8 cellular contexts compared by ENCODE assay signal in the genomic region with DNA sequence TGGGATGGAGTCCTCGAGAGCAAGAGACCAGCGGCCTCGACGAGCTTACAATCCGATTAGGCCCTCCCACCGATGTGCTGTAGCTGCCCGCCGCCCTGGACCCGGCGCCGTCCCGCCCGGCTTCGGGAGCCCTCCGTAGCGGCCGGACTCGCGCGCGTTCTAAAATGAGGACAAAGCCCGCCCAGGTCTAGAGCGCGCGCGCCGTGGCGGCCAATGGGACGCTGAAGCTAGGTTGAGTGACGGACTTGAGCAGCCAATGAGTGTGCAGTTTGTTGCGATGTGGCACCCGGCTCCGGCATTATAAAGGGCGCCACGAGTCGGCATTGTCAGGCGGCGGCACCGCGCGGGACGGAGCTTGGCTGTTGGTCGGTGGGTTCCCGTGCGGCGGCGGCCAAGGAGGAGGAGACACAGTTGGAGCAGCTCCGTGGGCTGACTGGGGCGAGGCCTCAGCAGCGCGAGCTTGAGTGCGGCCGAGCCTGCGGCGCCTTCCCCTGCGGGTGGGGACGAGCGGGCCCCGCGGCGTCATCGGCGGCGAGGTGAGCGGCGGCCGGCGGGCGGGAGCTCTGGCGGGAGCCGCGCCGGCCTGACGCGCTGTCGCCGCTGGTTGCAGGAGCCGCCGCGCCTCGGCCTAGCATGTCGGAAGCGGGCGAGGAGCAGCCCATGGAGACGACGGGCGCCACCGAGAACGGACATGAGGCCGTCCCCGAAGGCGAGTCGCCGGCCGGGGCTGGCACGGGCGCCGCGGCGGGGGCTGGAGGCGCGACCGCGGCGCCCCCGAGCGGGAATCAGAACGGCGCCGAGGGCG. TPM values are rescaled to one million over a fixed set of nuclear protein-coding genes. Genes with fewer than 3 reads are reported as not detected.
DNase-seq lines count a peak whose midpoint lies in the region; ATAC-seq, FAIRE-seq and TF ChIP-seq lines count a peak whose summit lies in the region.

A gene (plus strand): TSS at position 329 of the 805 bp plus-strand sequence. CDS start 305 bp downstream, at position 634.

- intact Hi-C loops in adrenal gland (cut with DNase I) (no loop called here), heart right ventricle (cut with DNase I) (loop anchor here in 3 of 10 donors (1.0 to 2.0 kb wide), 3 partner anchors 26 to 28 kb away; a partner anchor contains a TSS), posterior vena cava (cut with DNase I) (no loop called here), upper lobe of right lung (cut with DNase I) (no loop called here)

- no peaks in the 10 kb centered on the region for H3K9me3 Mint-ChIP-seq in T-cell

- H3K27ac ChIP-seq in adrenal gland: peak within 1 kb of the TSS; percentile 74 to 98 (median 90)
- peak within 1 kb of the TSS; percentile 88 to 98 (median 95) for H3K27ac ChIP-seq in heart right ventricle
- H3K27ac ChIP-seq in upper lobe of right lung: peak within 1 kb of the TSS; percentile 91

- CTCF ChIA-PET in T-cell (lab: Charles Lee): interaction anchor here in 1 of 2 donors (1.4 kb wide), 1 partner anchor 1419 kb away, joined by 4 read pairs; a partner anchor contains a TSS

- POLR2A ChIA-PET in T-cell (lab: Charles Lee): interaction anchor here (0.6 to 1.1 kb wide), 3 partner anchors 9 to 421 kb away, joined by 3 to 4 read pairs (median 3); no protein-coding TSS in a partner anchor

- peak within 1 kb of the TSS; percentile 97 to 99 for H3K27ac Mint-ChIP-seq in T-cell

- H3K4me1 Mint-ChIP-seq in T-cell: peaks cover 35 to 39% (median 36%) of the 10 kb centered on the region in 3 donors

- H3K4me1 ChIP-seq in adrenal gland (replicated peaks in 1 of 2): peaks cover 15 to 39% of the 10 kb centered on the region in 2 donors
- H3K4me1 ChIP-seq in heart right ventricle: peaks cover 13 to 40% (median 30%) of the 10 kb centered on the region in 9 donors
- H3K4me1 ChIP-seq in upper lobe of right lung: peaks cover 30% of the 10 kb centered on the region

- ATAC-seq in HG02840 (IDR thresholded peaks at IDR 0.05; ENCODE audit: low FRiP score, unreplicated experiment) (peak; percentile 85), T-cell (replicated peaks in 1 of 4) (peak; percentile 76 to 85 (median 80)), heart right ventricle (peak; percentile 92 to 97 (median 96)), upper lobe of right lung (peak; percentile 93)

- 0 to 1% (median 0%) methylated on average over 2 to 111 of the region's 111 CpGs for WGBS in adrenal gland, 4 donors
- 0% methylated on average over 100 to 111 of the region's 111 CpGs for WGBS in heart right ventricle, 2 donors

- peaks cover 0 to 3% of the 10 kb centered on the region in 2 donors for H3K27me3 Mint-ChIP-seq in T-cell

- TF ChIP-seq POLR2A in GM12891 (IDR thresholded peaks at IDR 0.05; ENCODE audit: low read depth, low read length): peak; percentile 100
- peak; percentile 100 for TF ChIP-seq POLR2A in adrenal gland (IDR thresholded peaks at IDR 0.05)

- peak; percentile 97 for DNase-seq in GM12891 (ENCODE audit: insufficient read length, low spot score)
- DNase-seq in NCI-H1436 treated with DMSO at 0.1 percent for 48 hours (lab: John Stamatoyannopoulos, UW): peak; percentile 45
- peak; percentile 80 to 97 (median 92) for DNase-seq in T-cell
- DNase-seq in adrenal gland: peak; percentile 94 to 98 (median 96)
- DNase-seq in heart right ventricle: peak; percentile 92 to 95
- DNase-seq in posterior vena cava (ENCODE audit: low spot score): peak; percentile 99
- peak; percentile 96 for DNase-seq in upper lobe of right lung

- peak; percentile 96 for FAIRE-seq in GM12891 (lab: Jason Lieb, UNC)

- no peak for TF ChIP-seq CTCF in adrenal gland (IDR thresholded peaks at IDR 0.05)
- no peak for TF ChIP-seq CTCF in heart right ventricle (IDR thresholded peaks at IDR 0.05)
- no peak for TF ChIP-seq CTCF in upper lobe of right lung (IDR thresholded peaks at IDR 0.05)

- H3K36me3 ChIP-seq in adrenal gland (replicated peaks in 1 of 2) (peaks cover 0 to 28% of the 10 kb centered on the region in 2 donors), heart right ventricle (peaks cover 0 to 40% (median 20%) of the 10 kb centered on the region in 9 donors), upper lobe of right lung (peaks cover 34% of the 10 kb centered on the region)

- H3K36me3 Mint-ChIP-seq in T-cell: peaks cover 25% of the 10 kb centered on the region

- no peaks in the 10 kb centered on the region for H3K27me3 ChIP-seq in adrenal gland
- H3K27me3 ChIP-seq in heart right ventricle: no peaks in the 10 kb centered on the region
- H3K27me3 ChIP-seq in upper lobe of right lung: no peaks in the 10 kb centered on the region

- H3K4me3 Mint-ChIP-seq in T-cell: peak within 1 kb of the TSS; percentile 93 to 99 (median 94)

- H3K4me3 ChIP-seq in adrenal gland (peak within 1 kb of the TSS; percentile 34 to 84 (median 62)), heart right ventricle (peak within 1 kb of the TSS; percentile 70 to 100 (median 85)), upper lobe of right lung (peak within 1 kb of the TSS; percentile 77)

- H3K9me3 ChIP-seq in adrenal gland (replicated peaks in 1 of 3): no peaks in the 10 kb centered on the region
- H3K9me3 ChIP-seq in heart right ventricle: no peaks in the 10 kb centered on the region
- H3K9me3 ChIP-seq in upper lobe of right lung: no peaks in the 10 kb centered on the region

TF ChIP-seq in GM12891, 5 proteins besides CTCF, POLR2A, EP300 and RAD21:
- peak; percentile 97 for TF ChIP-seq POU2F2 (IDR thresholded peaks at IDR 0.05; ENCODE audit: low read depth, low read length)
- TF ChIP-seq SPI1 (IDR thresholded peaks at IDR 0.05; ENCODE audit: low read depth, low read length): no peak
- peak; percentile 100 for TF ChIP-seq POLR2AphosphoS5 (IDR thresholded peaks at IDR 0.05; ENCODE audit: low read depth, low read length)
- TF ChIP-seq TAF1 (IDR thresholded peaks at IDR 0.05; ENCODE audit: low read depth, low read length): peak; percentile 96
- TF ChIP-seq PAX5 (IDR thresholded peaks at IDR 0.05; ENCODE audit: insufficient read depth, low read length, severe bottlenecking): no peak

RNA-seq across cellular contexts. Expression of the gene that starts here (rescaled TPM):
- 163 TPM for polyA plus RNA-seq in GM12891 (2012; ENCODE audit: low read depth, missing spikeins)
- total RNA-seq in T-cell (10 to 100 TPM; 78.8 to 89.2 (median 85.1) TPM), adrenal gland (100 to 1,000 TPM in 7 of 8 donors, 10 to 100 TPM in 1; 96.3 to 265 (median 117) TPM), heart right ventricle (100 to 1,000 TPM in 2 of 10 donors, 10 to 100 TPM in 8; 70.8 to 132 (median 81.4) TPM), posterior vena cava (100 to 1,000 TPM in 1 of 2 donors, 10 to 100 TPM in 1; 97.0 to 133 TPM), upper lobe of right lung (116 TPM)
- polyA plus RNA-seq in adrenal gland (100 to 1,000 TPM; 112 to 195 (median 146) TPM), heart right ventricle (100 to 1,000 TPM in 1 of 2 donors, 10 to 100 TPM in 1; 84.6 to 140 TPM)

Comparison
In these comparisons a context has a peak if more than half of its experiments do, and no peak if none do; other contexts are left out.
1. Peak in every context shown above with its lines: DNase-seq, ATAC-seq, H3K4me3 ChIP-seq and H3K27ac ChIP-seq.
2. DNase-seq: peak in every context shown above with its lines; median percentile 99 in posterior vena cava; 97 in GM12891; 96 in adrenal gland; 96 in upper lobe of right lung; 94 in heart right ventricle; 92 in T-cell; 45 in NCI-H1436 treated with DMSO at 0.1 percent for 48 hours.